ENCODE assay signal across 17 cellular contexts in the genomic region with DNA sequence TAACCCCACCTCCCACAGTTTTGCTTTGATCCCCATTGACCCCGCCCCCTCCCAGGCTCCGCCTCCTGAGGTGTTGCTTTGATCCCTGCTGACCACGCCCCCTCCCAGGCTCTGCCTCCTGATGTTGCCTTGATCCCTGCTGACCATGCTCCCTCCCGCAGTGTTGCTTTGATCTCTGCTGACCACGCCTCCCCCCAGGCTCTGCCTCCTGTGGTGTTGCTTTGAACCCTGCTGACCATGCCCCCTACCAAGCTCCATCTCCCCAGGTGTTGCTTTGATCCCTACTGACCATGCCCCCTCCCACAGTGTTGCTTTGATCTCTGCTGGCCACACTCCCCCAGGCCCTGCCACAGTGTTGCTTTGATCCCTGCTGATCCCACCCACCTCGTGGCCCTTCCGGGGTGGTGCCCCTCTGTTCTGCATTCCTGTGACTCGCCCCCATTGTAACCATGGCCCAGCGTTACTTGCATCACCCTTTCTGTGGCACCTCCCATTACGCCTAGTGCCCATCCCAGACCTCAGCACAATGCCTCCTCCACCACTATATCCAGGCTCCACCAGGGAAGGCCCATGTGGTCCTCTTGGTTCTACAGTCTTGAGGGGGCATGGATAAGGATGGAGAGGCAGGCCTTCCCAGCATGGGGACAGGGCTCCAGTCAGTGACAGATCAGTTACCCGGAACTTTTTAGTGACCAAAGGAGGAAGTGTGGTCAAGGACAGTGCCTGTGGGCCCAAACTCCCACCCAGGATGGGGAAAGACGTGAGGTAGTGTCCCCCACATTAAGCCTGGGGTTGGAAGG.
DNase-seq lines count a peak whose midpoint lies in the region; ATAC-seq and TF ChIP-seq lines count a peak whose summit lies in the region.
"Had no signal": no experiment of that assay in that cellular context is flagged by ENCODE, and none has a peak within 500 bp of the region (broad histone marks: within the 10 kb centered on the region; RNA-seq: fewer than 3 reads in every experiment).

No MANE protein-coding gene starts in this region.

- no peaks in the 10 kb centered on the region for H3K4me1 Mint-ChIP-seq in activated CD4-positive, alpha-beta memory T cell treated with anti-CD3 and anti-CD28 coated beads, Interleukin-2, amount 10 ng/mL, durations not matched to agents 7 days and 5 days
- H3K4me1 Mint-ChIP-seq: activated B cell treated with CpG ODN at 0.5 μM for 24 hours had no signal

- 63 to 67% methylated on average over 11 to 12 of the region's 12 CpGs for WGBS in body of pancreas, 2 donors

- no peak overlapping the region for H2AFZ ChIP-seq in osteoblast (ENCODE audit: low read length)

- DNase-seq in stimulated activated CD4-positive, alpha-beta T cell treated with anti-CD3 and anti-CD28 coated beads, Interleukin-15, amount 100 ng/mL, for 24 hours = peak; percentile 33
- DNase-seq in stimulated activated CD4-positive, alpha-beta T cell treated with anti-CD3 and anti-CD28 coated beads, Interleukin-4, amount 100 ng/mL, for 4 hours = no peak
- DNase-seq in HUDEP-2 (lab: John Stamatoyannopoulos, UW; ENCODE audit: unreplicated experiment in 76 of 76) (peak in 44 of 76 experiments; percentile 2 to 60 (median 36)), osteoblast (ENCODE audit: insufficient read length, low spot score, missing footprints) (peak; percentile 79), body of pancreas (no peak), occipital lobe (lab: John Stamatoyannopoulos, UW) (no peak)
- DNase-seq in activated CD4-positive, alpha-beta memory T cell treated with anti-CD3 and anti-CD28 coated beads, Interleukin-2, amount 10 ng/mL, durations not matched to agents 7 days and 5 days = peak; percentile 27
- DNase-seq in activated effector memory CD4-positive, alpha-beta T cell treated with Interleukin-2 at 50 U/mL for 16 hours = no peak
- DNase-seq: activated B cell treated with CpG ODN at 0.5 μM for 24 hours; CD8-positive, alpha-beta T cell; left ventricle myocardium inferior; NCI-H2029 treated with DMSO at 0.1 percent for 48 hours; NK-92 treated with Interleukin-12 subunit alpha and Interleukin-12 subunit beta, amount 100 ng/mL, for 24 hours had no signal

- no peaks in the 10 kb centered on the region for H3K9me3 ChIP-seq in osteoblast (ENCODE audit: low read depth, low read length)
- H3K9me3 ChIP-seq in body of pancreas = no peaks in the 10 kb centered on the region
- H3K9me3 ChIP-seq: left ventricle myocardium inferior, right lobe of liver had no signal

- TF ChIP-seq CTCF in osteoblast (IDR thresholded peaks at IDR 0.05; ENCODE audit: extremely low read depth, low read depth, low read length) (no peak), body of pancreas (IDR thresholded peaks at IDR 0.05) (no peak)

- no peaks in the 10 kb centered on the region for H3K36me3 ChIP-seq in osteoblast (ENCODE audit: insufficient read depth, low read length)
- no peaks in the 10 kb centered on the region for H3K36me3 ChIP-seq in body of pancreas (replicated peaks in 1 of 2; ENCODE audit: insufficient read depth in 1 of 2, low read depth in 2 of 2)
- H3K36me3 ChIP-seq: left ventricle myocardium inferior, right lobe of liver had no signal

- H3K27ac Mint-ChIP-seq in activated CD4-positive, alpha-beta memory T cell treated with anti-CD3 and anti-CD28 coated beads, Interleukin-2, amount 10 ng/mL, durations not matched to agents 7 days and 5 days = no peak overlapping the region
- H3K27ac Mint-ChIP-seq: activated B cell treated with CpG ODN at 0.5 μM for 24 hours; activated naive CD8-positive, alpha-beta T cell; CD8-positive, alpha-beta T cell; natural killer cell treated with Interleukin-12 subunit alpha and Interleukin-12 subunit beta and Interleukin-15 and Interleukin-18, amount 100 ng/mL, for 72 hours had no signal

- H3K36me3 Mint-ChIP-seq in activated CD4-positive, alpha-beta memory T cell treated with anti-CD3 and anti-CD28 coated beads, Interleukin-2, amount 10 ng/mL, durations not matched to agents 7 days and 5 days (ENCODE audit: low read depth) = no peaks in the 10 kb centered on the region
- H3K36me3 Mint-ChIP-seq: activated naive CD8-positive, alpha-beta T cell; CD8-positive, alpha-beta T cell; natural killer cell treated with Interleukin-12 subunit alpha and Interleukin-12 subunit beta and Interleukin-15 and Interleukin-18, amount 100 ng/mL, for 72 hours had no signal

- H3K4me1 ChIP-seq in osteoblast (ENCODE audit: insufficient read depth, low read length) (no peaks in the 10 kb centered on the region), body of pancreas (no peaks in the 10 kb centered on the region)
- H3K4me1 ChIP-seq: left ventricle myocardium inferior, right lobe of liver had no signal

- H3K9me3 Mint-ChIP-seq in activated CD4-positive, alpha-beta memory T cell treated with anti-CD3 and anti-CD28 coated beads, Interleukin-2, amount 10 ng/mL, durations not matched to agents 7 days and 5 days = no peaks in the 10 kb centered on the region
- H3K9me3 Mint-ChIP-seq: activated B cell treated with CpG ODN at 0.5 μM for 24 hours; CD8-positive, alpha-beta T cell; natural killer cell treated with Interleukin-12 subunit alpha and Interleukin-12 subunit beta and Interleukin-15 and Interleukin-18, amount 100 ng/mL, for 72 hours had no signal

- POLR2A ChIA-PET in activated CD4-positive, alpha-beta memory T cell treated with anti-CD3 and anti-CD28 coated beads, Interleukin-2, amount 10 ng/mL, durations not matched to agents 7 days and 5 days (lab: Charles Lee) = no interaction called here

- TF ChIP-seq POLR2A in body of pancreas (IDR thresholded peaks at IDR 0.05) = no peak

- H3K79me2 ChIP-seq in osteoblast (ENCODE audit: insufficient read depth, low read length) = no peaks in the 10 kb centered on the region

- H3K27me3 Mint-ChIP-seq in activated CD4-positive, alpha-beta memory T cell treated with anti-CD3 and anti-CD28 coated beads, Interleukin-2, amount 10 ng/mL, durations not matched to agents 7 days and 5 days = peaks cover 3% of the 10 kb centered on the region

- no peak for ATAC-seq in body of pancreas
- ATAC-seq: CD8-positive, alpha-beta T cell; right lobe of liver had no signal

- H3K4me3 ChIP-seq in osteoblast (ENCODE audit: insufficient read depth, low read length) (no peak overlapping the region), body of pancreas (no peak overlapping the region)
- H3K4me3 ChIP-seq: left ventricle myocardium inferior, right lobe of liver had no signal

- H3K4me2 ChIP-seq in osteoblast (ENCODE audit: insufficient read depth, low read length) = no peak overlapping the region
- H3K4me2 ChIP-seq: KMS-11 had no signal

- intact Hi-C loops in body of pancreas (cut with DNase I) = no loop called here

- CTCF ChIA-PET in activated CD4-positive, alpha-beta memory T cell treated with anti-CD3 and anti-CD28 coated beads, Interleukin-2, amount 10 ng/mL, durations not matched to agents 7 days and 5 days (lab: Charles Lee) = no interaction called here

- H3K27ac ChIP-seq in osteoblast (ENCODE audit: low read depth, low read length) (no peak overlapping the region), body of pancreas (no peak overlapping the region)
- H3K27ac ChIP-seq: KMS-11, left ventricle myocardium inferior, right lobe of liver had no signal

- H3K4me3 Mint-ChIP-seq in activated CD4-positive, alpha-beta memory T cell treated with anti-CD3 and anti-CD28 coated beads, Interleukin-2, amount 10 ng/mL, durations not matched to agents 7 days and 5 days = no peak overlapping the region
- H3K4me3 Mint-ChIP-seq: activated B cell treated with CpG ODN at 0.5 μM for 24 hours; activated naive CD8-positive, alpha-beta T cell; CD8-positive, alpha-beta T cell; natural killer cell treated with Interleukin-12 subunit alpha and Interleukin-12 subunit beta and Interleukin-15 and Interleukin-18, amount 100 ng/mL, for 72 hours had no signal

- no peaks in the 10 kb centered on the region for H4K20me1 ChIP-seq in osteoblast (ENCODE audit: insufficient read depth, low read length)

- peaks cover 29% of the 10 kb centered on the region for H3K27me3 ChIP-seq in osteoblast (ENCODE audit: insufficient read depth, low read length)
- H3K27me3 ChIP-seq in body of pancreas = no peaks in the 10 kb centered on the region
- H3K27me3 ChIP-seq: right lobe of liver had no signal

Comparison
In these comparisons a context has a peak if more than half of its experiments do, and no peak if none do; other contexts are left out.
1. DNase-seq: peak in stimulated activated CD4-positive, alpha-beta T cell treated with anti-CD3 and anti-CD28 coated beads, Interleukin-15, amount 100 ng/mL, for 24 hours (single experiment), HUDEP-2 (44 of 76), activated CD4-positive, alpha-beta memory T cell treated with anti-CD3 and anti-CD28 coated beads, Interleukin-2, amount 10 ng/mL, durations not matched to agents 7 days and 5 days (single experiment) and osteoblast (single experiment); none in stimulated activated CD4-positive, alpha-beta T cell treated with anti-CD3 and anti-CD28 coated beads, Interleukin-4, amount 100 ng/mL, for 4 hours (0 of 2), activated effector memory CD4-positive, alpha-beta T cell treated with Interleukin-2 at 50 U/mL for 16 hours (single experiment), body of pancreas (0 of 4) and occipital lobe (single experiment).